In genomic region chr1:29506678-29507225, GRCh38 we compare ENCODE assay signal across 1 cellular context.
TF ChIP-seq lines count a peak whose summit lies in the region.

No MANE protein-coding gene starts in this region.

TF ChIP-seq in GM23338, 12 proteins besides CTCF, POLR2A, EP300 and RAD21 (continued from another document):
- TF ChIP-seq ZNF462 (CRISPR knock-in tag; IDR thresholded peaks at IDR 0.05) (no peak), POLR2AphosphoS5 (IDR thresholded peaks at IDR 0.05; ENCODE audit: low read depth) (no peak), ZNF114 (CRISPR knock-in tag; IDR thresholded peaks at IDR 0.05) (no peak), ZNF331 (CRISPR knock-in tag; IDR thresholded peaks at IDR 0.05; ENCODE audit: low read depth) (no peak)
